ENCODE assay signal across 1 cellular context in the genomic region with DNA sequence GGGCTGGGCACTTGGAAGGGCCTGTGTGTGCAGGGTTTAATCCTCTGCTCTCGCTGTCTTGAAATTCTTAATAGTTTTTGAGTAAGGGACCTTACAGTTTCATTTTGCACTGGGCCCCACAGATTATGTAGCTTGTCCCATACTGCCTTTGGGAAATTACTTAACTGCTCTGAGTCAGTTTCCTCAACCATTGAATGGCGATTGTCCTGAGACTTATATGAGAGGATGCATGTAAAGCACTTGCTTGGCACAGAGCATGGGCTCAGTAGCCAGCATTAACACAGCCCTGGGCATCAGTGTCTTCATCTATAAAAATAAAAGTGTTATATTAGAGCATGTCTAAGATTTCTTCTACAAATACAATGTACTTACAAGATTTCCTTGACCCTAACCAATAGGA.
TF ChIP-seq lines count a peak whose summit lies in the region.

No MANE protein-coding gene starts in this region.

TF ChIP-seq in WTC11, 78 proteins besides CTCF, POLR2A, EP300 and RAD21 (continued from another document):
- no peak for TF ChIP-seq CDX4 (CRISPR knock-in tag; IDR thresholded peaks at IDR 0.05; ENCODE audit: borderline replicate concordance)
- no peak for TF ChIP-seq NFATC4 (CRISPR knock-in tag; IDR thresholded peaks at IDR 0.05)
- no peak for TF ChIP-seq NFE2L1 (CRISPR knock-in tag; IDR thresholded peaks at IDR 0.05)
- TF ChIP-seq ELF4 (CRISPR knock-in tag; IDR thresholded peaks at IDR 0.05; ENCODE audit: low read depth): no peak
- TF ChIP-seq, protein P1, sequence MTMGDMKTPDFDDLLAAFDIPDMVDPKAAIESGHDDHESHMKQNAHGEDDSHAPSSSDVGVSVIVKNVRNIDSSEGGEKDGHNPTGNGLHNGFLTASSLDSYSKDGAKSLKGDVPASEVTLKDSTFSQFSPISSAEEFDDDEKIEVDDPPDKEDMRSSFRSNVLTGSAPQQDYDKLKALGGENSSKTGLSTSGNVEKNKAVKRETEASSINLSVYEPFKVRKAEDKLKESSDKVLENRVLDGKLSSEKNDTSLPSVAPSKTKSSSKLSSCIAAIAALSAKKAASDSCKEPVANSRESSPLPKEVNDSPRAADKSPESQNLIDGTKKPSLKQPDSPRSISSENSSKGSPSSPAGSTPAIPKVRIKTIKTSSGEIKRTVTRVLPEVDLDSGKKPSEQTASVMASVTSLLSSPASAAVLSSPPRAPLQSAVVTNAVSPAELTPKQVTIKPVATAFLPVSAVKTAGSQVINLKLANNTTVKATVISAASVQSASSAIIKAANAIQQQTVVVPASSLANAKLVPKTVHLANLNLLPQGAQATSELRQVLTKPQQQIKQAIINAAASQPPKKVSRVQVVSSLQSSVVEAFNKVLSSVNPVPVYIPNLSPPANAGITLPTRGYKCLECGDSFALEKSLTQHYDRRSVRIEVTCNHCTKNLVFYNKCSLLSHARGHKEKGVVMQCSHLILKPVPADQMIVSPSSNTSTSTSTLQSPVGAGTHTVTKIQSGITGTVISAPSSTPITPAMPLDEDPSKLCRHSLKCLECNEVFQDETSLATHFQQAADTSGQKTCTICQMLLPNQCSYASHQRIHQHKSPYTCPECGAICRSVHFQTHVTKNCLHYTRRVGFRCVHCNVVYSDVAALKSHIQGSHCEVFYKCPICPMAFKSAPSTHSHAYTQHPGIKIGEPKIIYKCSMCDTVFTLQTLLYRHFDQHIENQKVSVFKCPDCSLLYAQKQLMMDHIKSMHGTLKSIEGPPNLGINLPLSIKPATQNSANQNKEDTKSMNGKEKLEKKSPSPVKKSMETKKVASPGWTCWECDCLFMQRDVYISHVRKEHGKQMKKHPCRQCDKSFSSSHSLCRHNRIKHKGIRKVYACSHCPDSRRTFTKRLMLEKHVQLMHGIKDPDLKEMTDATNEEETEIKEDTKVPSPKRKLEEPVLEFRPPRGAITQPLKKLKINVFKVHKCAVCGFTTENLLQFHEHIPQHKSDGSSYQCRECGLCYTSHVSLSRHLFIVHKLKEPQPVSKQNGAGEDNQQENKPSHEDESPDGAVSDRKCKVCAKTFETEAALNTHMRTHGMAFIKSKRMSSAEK (CRISPR knock-in tag; IDR thresholded peaks at IDR 0.05; ENCODE audit: borderline replicate concordance): no peak
- no peak for TF ChIP-seq RORB (CRISPR knock-in tag; IDR thresholded peaks at IDR 0.05)
- no peak for TF ChIP-seq SMAD3 (CRISPR knock-in tag; IDR thresholded peaks at IDR 0.05; ENCODE audit: borderline replicate concordance)
- TF ChIP-seq FOXP4 (CRISPR knock-in tag; IDR thresholded peaks at IDR 0.05): no peak
- TF ChIP-seq ZNF219 (CRISPR knock-in tag; IDR thresholded peaks at IDR 0.05; ENCODE audit: borderline replicate concordance): no peak
- no peak for TF ChIP-seq GRHL2 (CRISPR knock-in tag; IDR thresholded peaks at IDR 0.05; ENCODE audit: insufficient replicate concordance, severe bottlenecking)
TF ChIP-seq in WTC11: peak in this region for 0.
